24 cellular contexts compared by ENCODE assay signal in genomic region chr12:39878753-39879152, GRCh38.
"Had no signal": no experiment of that assay in that cellular context is flagged by ENCODE, and none has a peak within 500 bp of the region (broad histone marks: within the 10 kb centered on the region; RNA-seq: fewer than 3 reads in every experiment).

No MANE protein-coding gene starts in this region.

- H3K27me3 Mint-ChIP-seq: naive thymus-derived CD4-positive, alpha-beta T cell; natural killer cell treated with Interleukin-12 subunit alpha and Interleukin-12 subunit beta and Interleukin-15 and Interleukin-18, amount 100 ng/mL, for 72 hours; progenitor cell of endocrine pancreas; stimulated activated memory B cell treated with anti-CD40 and anti-IgM and Interleukin-4, amounts not matched to agents 10 μg/mL and 1 μg/mL and 100 μg/mL, for 72 hours; stimulated activated naive CD8-positive, alpha-beta T cell treated with anti-CD3 and anti-CD28 coated beads, Interleukin-15, amount 100 ng/mL, for 72 hours; type B pancreatic cell had no signal

- H3K27ac Mint-ChIP-seq: naive thymus-derived CD4-positive, alpha-beta T cell; natural killer cell treated with Interleukin-12 subunit alpha and Interleukin-12 subunit beta and Interleukin-15 and Interleukin-18, amount 100 ng/mL, for 72 hours; progenitor cell of endocrine pancreas; stimulated activated memory B cell treated with anti-CD40 and anti-IgM and Interleukin-4, amounts not matched to agents 10 μg/mL and 1 μg/mL and 100 μg/mL, for 72 hours; stimulated activated naive CD8-positive, alpha-beta T cell treated with anti-CD3 and anti-CD28 coated beads, Interleukin-15, amount 100 ng/mL, for 72 hours; type B pancreatic cell had no signal

- DNase-seq: hippocampal formation; islet precursor cell; left ventricle myocardium inferior; midbrain; mucosa of descending colon; naive thymus-derived CD4-positive, alpha-beta T cell; ovary; right lobe of liver; stimulated activated CD4-positive, alpha-beta T cell treated with anti-CD3 and anti-CD28 coated beads, Interleukin-1b, Interleukin-23, amount 100 ng/mL, for 48 hours; stimulated activated CD4-positive, alpha-beta T cell treated with anti-CD3 and anti-CD28 coated beads, Interleukin-2, amount 100 ng/mL, for 48 hours; stimulated activated CD4-positive, alpha-beta T cell treated with anti-CD3 and anti-CD28 coated beads, Interleukin-4, amount 100 ng/mL, for 4 hours; stimulated activated CD8-positive, alpha-beta memory T cell treated with anti-CD3 and anti-CD28 coated beads, Interleukin-4, amount 100 ng/mL, for 48 hours; stimulated activated naive CD4-positive, alpha-beta T cell treated with Interleukin-2 at 50 U/mL for 16 hours; stimulated activated naive CD8-positive, alpha-beta T cell treated with anti-CD3 and anti-CD28 coated beads, Interleukin-15, amount 100 ng/mL, for 72 hours; substantia nigra had no signal

- H3K9me3 Mint-ChIP-seq: natural killer cell treated with Interleukin-12 subunit alpha and Interleukin-12 subunit beta and Interleukin-15 and Interleukin-18, amount 100 ng/mL, for 72 hours; type B pancreatic cell had no signal

- H3K27me3 ChIP-seq: ovary, right atrium auricular region, right lobe of liver, tibial nerve, vagina had no signal

- H3K36me3 ChIP-seq: ovary, right atrium auricular region, right lobe of liver, vagina had no signal

- ATAC-seq: mucosa of descending colon; naive thymus-derived CD4-positive, alpha-beta T cell; natural killer cell treated with Interleukin-12 subunit alpha and Interleukin-12 subunit beta and Interleukin-15 and Interleukin-18, amount 100 ng/mL, for 72 hours; right lobe of liver; stimulated activated memory B cell treated with anti-CD40 and anti-IgM and Interleukin-4, amounts not matched to agents 10 μg/mL and 1 μg/mL and 100 μg/mL, for 72 hours; stimulated activated naive CD8-positive, alpha-beta T cell treated with anti-CD3 and anti-CD28 coated beads, Interleukin-15, amount 100 ng/mL, for 72 hours had no signal

- H3K4me3 Mint-ChIP-seq: naive thymus-derived CD4-positive, alpha-beta T cell; natural killer cell treated with Interleukin-12 subunit alpha and Interleukin-12 subunit beta and Interleukin-15 and Interleukin-18, amount 100 ng/mL, for 72 hours; stimulated activated memory B cell treated with anti-CD40 and anti-IgM and Interleukin-4, amounts not matched to agents 10 μg/mL and 1 μg/mL and 100 μg/mL, for 72 hours; stimulated activated naive CD8-positive, alpha-beta T cell treated with anti-CD3 and anti-CD28 coated beads, Interleukin-15, amount 100 ng/mL, for 72 hours; type B pancreatic cell had no signal

- H3K36me3 Mint-ChIP-seq: type B pancreatic cell had no signal

- H3K4me2 ChIP-seq: smooth muscle cell had no signal

- H3K4me1 ChIP-seq: right atrium auricular region, right lobe of liver, tibial nerve, vagina had no signal

- H3K4me3 ChIP-seq: left ventricle myocardium inferior, lung, mucosa of descending colon, ovary, right atrium auricular region, right lobe of liver, smooth muscle cell, tibial nerve, vagina had no signal

- H3K4me1 Mint-ChIP-seq: stimulated activated memory B cell treated with anti-CD40 and anti-IgM and Interleukin-4, amounts not matched to agents 10 μg/mL and 1 μg/mL and 100 μg/mL, for 72 hours; stimulated activated naive CD8-positive, alpha-beta T cell treated with anti-CD3 and anti-CD28 coated beads, Interleukin-15, amount 100 ng/mL, for 72 hours had no signal

- H3K27ac ChIP-seq: left ventricle myocardium inferior, ovary, right atrium auricular region, right lobe of liver, tibial nerve, vagina had no signal
